In the genomic region with DNA sequence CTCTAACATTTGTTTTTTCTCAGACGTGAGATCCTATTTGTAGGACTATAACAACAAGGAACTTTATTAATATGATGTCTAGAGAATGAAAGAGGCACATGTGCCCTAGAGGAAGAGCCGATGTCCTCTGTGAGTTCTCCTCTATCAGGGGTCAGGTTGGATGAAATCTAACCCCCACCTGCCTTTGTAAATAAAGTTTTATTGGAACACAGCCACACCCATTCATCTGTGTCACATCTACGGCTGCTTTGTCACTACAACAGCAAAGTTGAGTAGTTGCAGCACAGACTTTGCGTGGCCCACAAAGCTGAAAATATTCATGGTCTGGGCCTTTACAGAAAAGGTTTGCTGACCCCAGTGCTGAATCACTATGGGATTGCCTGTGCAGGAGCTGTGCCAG, we compare ENCODE assay signal across 21 cellular contexts. TPM values are rescaled to one million over a fixed set of nuclear protein-coding genes. Genes with fewer than 3 reads are reported as not detected.
A peak's percentile ranks its signal among the peaks of the same experiment; 100 is the strongest.
DNase-seq lines count a peak whose midpoint lies in the region; ATAC-seq and TF ChIP-seq lines count a peak whose summit lies in the region.
"Had no signal": no experiment of that assay in that cellular context is flagged by ENCODE, and none has a peak within 500 bp of the region (broad histone marks: within the 10 kb centered on the region; RNA-seq: fewer than 3 reads in every experiment).

No MANE protein-coding gene starts in this region.

- no peaks in the 10 kb centered on the region for H3K9me2 ChIP-seq in PC-3 (replicated peaks; ENCODE audit: low read length)

- H3K4me1 ChIP-seq in Caco-2 (peaks cover 62% of the 10 kb centered on the region), PC-3 (ENCODE audit: insufficient read depth, low read length) (peaks cover 40% of the 10 kb centered on the region), mucosa of rectum (ENCODE audit: control insufficient read depth in 2 of 2, insufficient read depth in 2 of 2, low read length in 2 of 2) (peaks cover 11 to 46% of the 10 kb centered on the region in 2 donors)
- H3K4me1 ChIP-seq: BE2C had no signal

- H3K4me3 ChIP-seq in Caco-2 (ENCODE audit: low read depth, low read length) (no peak overlapping the region), PC-3 (ENCODE audit: low read length) (no peak overlapping the region), mucosa of rectum (ENCODE audit: low read length in 2 of 2) (peak overlapping the region in 1 of 2 donors; percentile 62)
- H3K4me3 ChIP-seq: MG63, SJCRH30 had no signal

- H3K36me3 Mint-ChIP-seq in Caco-2 (ENCODE audit: insufficient read depth, unreplicated experiment), result no peaks in the 10 kb centered on the region
- no peaks in the 10 kb centered on the region for H3K36me3 Mint-ChIP-seq in brain

- no TSS peak for BruUV-seq in Caco-2 (replicated peaks; lab: Mats Ljungman, UMichigan)
- BruUV-seq in PC-3 (replicated peaks; lab: Mats Ljungman, UMichigan), result no TSS peak

- H3K27me3 Mint-ChIP-seq in Caco-2 (ENCODE audit: insufficient read depth, unreplicated experiment) (no peaks in the 10 kb centered on the region), brain (no peaks in the 10 kb centered on the region)
- H3K27me3 Mint-ChIP-seq: CD4-positive, alpha-beta T cell had no signal

- H3K4me3 Mint-ChIP-seq in Caco-2 (ENCODE audit: unreplicated experiment) (no peak overlapping the region), brain (no peak overlapping the region)
- H3K4me3 Mint-ChIP-seq: CD4-positive, alpha-beta T cell had no signal

- H3K9me3 ChIP-seq in Caco-2 (0 out of 2 replicates have a peak, but pooled peaks cover 3% of the 10 kb centered on the region), PC-3 (ENCODE audit: low read length) (no peaks in the 10 kb centered on the region), mucosa of rectum (ENCODE audit: control insufficient read depth in 2 of 2, low read length in 2 of 2) (no peaks in the 10 kb centered on the region)
- H3K9me3 ChIP-seq: BE2C, MG63, SJCRH30 had no signal

- CTCF ChIA-PET in Caco-2 (lab: Charles Lee), result no interaction called here
- CTCF ChIA-PET in PC-3 (lab: Charles Lee), result no interaction called here

- no peaks in the 10 kb centered on the region for H3F3A ChIP-seq in PC-3 (ENCODE audit: low read length, unreplicated experiment)

- H3K4me1 Mint-ChIP-seq in Caco-2 (ENCODE audit: low read depth, unreplicated experiment) (peaks cover 52% of the 10 kb centered on the region), brain (peaks cover 71% of the 10 kb centered on the region)

- H3K27ac Mint-ChIP-seq in Caco-2 (ENCODE audit: unreplicated experiment) (peak overlapping the region; percentile 67), brain (peak overlapping the region; percentile 14 to 90 (median 77))
- H3K27ac Mint-ChIP-seq: CD4-positive, alpha-beta T cell had no signal

- no peaks in the 10 kb centered on the region for H4K20me1 ChIP-seq in PC-3 (ENCODE audit: low read length)

- no peak overlapping the region for H3K9ac ChIP-seq in PC-3 (ENCODE audit: low read length)
- peak overlapping the region in 1 of 2 donors; percentile 72 for H3K9ac ChIP-seq in mucosa of rectum (ENCODE audit: low read depth in 1 of 2, low read length in 2 of 2)

- intact Hi-C loops in Caco-2 (cut with micrococcal nuclease; ENCODE audit: unreplicated experiment), result no loop called here
- intact Hi-C loops in PC-3 (cut with micrococcal nuclease), result no loop called here

- H3K36me3 ChIP-seq in Caco-2 (ENCODE audit: control insufficient read depth, insufficient read depth, low read length) (no peaks in the 10 kb centered on the region), PC-3 (ENCODE audit: low read depth, low read length) (no peaks in the 10 kb centered on the region), mucosa of rectum (ENCODE audit: control insufficient read depth in 2 of 2, insufficient read depth in 2 of 2, low read length in 2 of 2) (no peaks in the 10 kb centered on the region)
- H3K36me3 ChIP-seq: BE2C, MG63, SJCRH30 had no signal

- no peak for TF ChIP-seq CTCF in Caco-2 (IDR thresholded peaks at IDR 0.05; ENCODE audit: insufficient read depth in 1 of 2, low read depth in 1 of 2, low read length in 1 of 2, severe bottlenecking in 1 of 2, unreplicated experiment in 1 of 2)
- TF ChIP-seq CTCF in PC-3 (conservative IDR thresholded peaks at IDR 0.05; ENCODE audit: low read depth, low read length), result no peak
- TF ChIP-seq CTCF in brain (conservative IDR thresholded peaks at IDR 0.05), result no peak

- 0 out of 2 replicates have a peak overlapping the region, but pooled peaks have one; percentile 4 for H2AFZ ChIP-seq in PC-3 (ENCODE audit: low read length)

- H3K4me2 ChIP-seq in PC-3 (ENCODE audit: low read length), result no peak overlapping the region

- H3K27me3 ChIP-seq in Caco-2 (replicated peaks; ENCODE audit: control insufficient read depth, insufficient read depth, low read length) (no peaks in the 10 kb centered on the region), PC-3 (ENCODE audit: low read length) (no peaks in the 10 kb centered on the region), mucosa of rectum (ENCODE audit: control insufficient read depth in 2 of 2, insufficient read depth in 2 of 2, low read length in 2 of 2) (no peaks in the 10 kb centered on the region)
- H3K27me3 ChIP-seq: BE2C, MG63, SJCRH30 had no signal

- ATAC-seq in PC-3, result no peak
- ATAC-seq in activated CD4-positive, CD25-positive, alpha-beta regulatory T cell treated with anti-CD3 and anti-CD28 coated beads, Interleukin-2, amount 50 U/mL, for 24 hours, result no peak

- no peak for DNase-seq in Caco-2
- peak; percentile 36 for DNase-seq in PC-3
- no peak for DNase-seq in MV-4-11 (lab: John Stamatoyannopoulos, UW)
- no peak for DNase-seq in foreskin melanocyte
- DNase-seq in NCI-H1694 treated with DMSO at 0.1 percent for 48 hours (lab: John Stamatoyannopoulos, UW), result no peak
- DNase-seq: BE2C; CD4-positive, alpha-beta T cell; Kasumi-1; MG63; NCI-H1092; NCI-H146; NCI-H2081 treated with DMSO at 0.1 percent for 48 hours; NCI-H510A; NCI-H774; RPMI8226; SJCRH30 had no signal

- H3K9me3 Mint-ChIP-seq in Caco-2 (ENCODE audit: unreplicated experiment) (peaks cover 9% of the 10 kb centered on the region), brain (peaks cover 0 to 8% (median 0%) of the 10 kb centered on the region in 5 experiments)
- H3K9me3 Mint-ChIP-seq: CD4-positive, alpha-beta T cell had no signal

- H3K27ac ChIP-seq in PC-3 (ENCODE audit: low read length), result no peak overlapping the region
- peak overlapping the region; percentile 78 to 91 for H3K27ac ChIP-seq in mucosa of rectum (ENCODE audit: low read depth in 2 of 2, low read length in 2 of 2)
- H3K27ac ChIP-seq: SJCRH30 had no signal

- POLR2A ChIA-PET in Caco-2 (lab: Charles Lee) (no interaction called here), PC-3 (lab: Charles Lee; ENCODE audit: unreplicated experiment) (interaction anchor here (0.6 kb wide), 1 partner anchor 14 kb away, joined by 4 read pairs; no protein-coding TSS in a partner anchor)

- no peaks in the 10 kb centered on the region for H3K79me2 ChIP-seq in PC-3 (ENCODE audit: low read length)

RNA-seq across cellular contexts. Expression of a gene that starts 0.6 kb away (rescaled TPM):
- total RNA-seq in Caco-2 (2022) (0.28 and 0.39 TPM in 2 replicates), PC-3 (2014; rRNA removed) (not detected in 2 replicates)
- polyA plus RNA-seq in brain (ENCODE audit: insufficient read depth, low read depth, low replicate concordance), result 2.0 TPM
- total RNA-seq: CD4-positive, alpha-beta T cell; HT1080; IMR-90; SJCRH30 had no signal
- polyA plus RNA-seq: IMR-90 had no signal

RNA-seq across cellular contexts. Expression of a gene that starts 32.7 kb away (rescaled TPM):
- total RNA-seq in Caco-2 (2022), result 38.6 and 41.9 TPM in 2 replicates
- total RNA-seq in PC-3 (2014; rRNA removed), result 0.35 TPM in 1 of 2 replicates, not detected in the other
- polyA plus RNA-seq in brain (ENCODE audit: insufficient read depth, low read depth, low replicate concordance), result 162 TPM
- total RNA-seq: CD4-positive, alpha-beta T cell had no signal

Comparison
In these comparisons a context has a peak if more than half of its experiments do, and no peak if none do; other contexts are left out.
1. RNA of a gene that starts 32.7 kb away (total RNA-seq): 38.6 to 41.9 TPM in Caco-2; 0.35 TPM in PC-3; every median in the first group is over 10 times any median in the second.